ENCODE assay signal across 17 cellular contexts in genomic region chr10:1540144-1540543, GRCh38.
"Had no signal": no experiment of that assay in that cellular context is flagged by ENCODE, and none has a peak within 500 bp of the region (broad histone marks: within the 10 kb centered on the region; RNA-seq: fewer than 3 reads in every experiment).

No MANE protein-coding gene starts in this region.

- H3K36me3 Mint-ChIP-seq: activated naive CD4-positive, alpha-beta T cell treated with anti-CD3 and anti-CD28 coated beads, Interleukin-2, amount 50 U/mL, for 72 hours had no signal

- DNase-seq: activated CD4-positive, alpha-beta T cell treated with anti-CD3 and anti-CD28 coated beads, Interleukin-2, amount 50 U/mL, for 1 hour; activated CD8-positive, alpha-beta T cell treated with anti-CD3 and anti-CD28 coated beads for 36 hours; activated naive CD4-positive, alpha-beta T cell; activated T-cell treated with anti-CD3 and anti-CD28 coated beads, Interleukin-2, amount 50 U/mL, for 4 hours; dermis blood vessel endothelial cell; effector CD4-positive, alpha-beta T cell; foreskin keratinocyte; heart right ventricle; left ventricle myocardium inferior; mesendoderm; ovary; retina; stimulated activated naive CD4-positive, alpha-beta T cell; T-helper 2 cell had no signal

- H3K27me3 Mint-ChIP-seq: activated CD8-positive, alpha-beta T cell treated with anti-CD3 and anti-CD28 coated beads for 36 hours; activated T-helper 17 cell treated with anti-CD3 and anti-CD28 coated beads, Interleukin-2, amount 50 U/mL, for 72 hours had no signal

- H3K4me1 Mint-ChIP-seq: activated T-helper 17 cell treated with anti-CD3 and anti-CD28 coated beads, Interleukin-2, amount 50 U/mL, for 72 hours had no signal

- H3K4me3 Mint-ChIP-seq: activated CD8-positive, alpha-beta T cell treated with anti-CD3 and anti-CD28 coated beads for 36 hours; activated T-cell treated with anti-CD3 and anti-CD28 coated beads, Interleukin-2, amount 50 U/mL, for 4 hours; activated T-helper 17 cell treated with anti-CD3 and anti-CD28 coated beads, Interleukin-2, amount 50 U/mL, for 72 hours; nephron had no signal

- H3K9me3 Mint-ChIP-seq: activated CD8-positive, alpha-beta T cell treated with anti-CD3 and anti-CD28 coated beads for 36 hours; activated naive CD4-positive, alpha-beta T cell treated with anti-CD3 and anti-CD28 coated beads, Interleukin-2, amount 50 U/mL, for 72 hours; activated T-cell treated with anti-CD3 and anti-CD28 coated beads, Interleukin-2, amount 50 U/mL, for 4 hours; activated T-helper 17 cell treated with anti-CD3 and anti-CD28 coated beads, Interleukin-2, amount 50 U/mL, for 72 hours had no signal

- H3K27ac Mint-ChIP-seq: activated CD8-positive, alpha-beta T cell treated with anti-CD3 and anti-CD28 coated beads for 36 hours; activated naive CD4-positive, alpha-beta T cell treated with anti-CD3 and anti-CD28 coated beads, Interleukin-2, amount 50 U/mL, for 72 hours; activated T-helper 17 cell treated with anti-CD3 and anti-CD28 coated beads, Interleukin-2, amount 50 U/mL, for 72 hours; nephron had no signal

- ATAC-seq: activated CD8-positive, alpha-beta T cell treated with anti-CD3 and anti-CD28 coated beads for 36 hours; activated naive CD4-positive, alpha-beta T cell treated with anti-CD3 and anti-CD28 coated beads, Interleukin-2, amount 50 U/mL, for 72 hours; activated T-cell treated with anti-CD3 and anti-CD28 coated beads, Interleukin-2, amount 50 U/mL, for 4 hours; activated T-helper 17 cell treated with anti-CD3 and anti-CD28 coated beads, Interleukin-2, amount 50 U/mL, for 72 hours; foreskin keratinocyte; heart right ventricle had no signal
